Comparison of ENCODE assay signal across 18 cellular contexts in the genomic region with DNA sequence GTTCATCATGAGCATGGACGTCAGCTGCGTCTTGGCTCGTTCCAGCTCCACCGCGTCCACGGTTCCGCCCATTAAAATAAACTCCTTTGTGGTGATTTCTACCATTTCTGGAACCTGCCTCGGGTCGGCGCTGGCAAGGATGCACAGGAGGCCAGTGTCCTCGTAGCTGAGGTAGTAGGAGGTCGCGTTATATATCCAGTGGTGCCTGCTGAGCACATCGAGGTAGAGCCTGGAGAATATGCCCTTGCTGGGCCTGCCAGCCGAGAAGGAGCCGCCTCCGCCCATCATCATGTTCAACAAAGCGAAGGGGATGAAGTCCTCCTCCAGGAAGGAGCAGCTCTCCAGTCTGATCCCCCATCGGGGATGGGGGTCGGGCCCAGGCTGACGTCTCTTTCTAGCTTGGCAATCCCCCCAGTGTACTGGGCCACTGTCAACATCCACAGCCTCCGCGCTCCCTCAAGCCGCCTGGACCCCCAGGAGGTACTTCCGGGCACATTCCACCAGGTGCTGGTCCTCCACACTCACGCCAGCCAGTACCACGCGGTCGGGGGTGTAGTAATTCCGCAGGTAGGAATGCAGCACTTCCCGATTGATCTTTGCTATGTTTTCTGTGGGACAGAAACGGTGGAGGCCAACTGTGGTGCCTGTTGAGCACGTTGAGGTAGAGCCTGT.
A peak's percentile ranks its signal among the peaks of the same experiment; 100 is the strongest.
DNase-seq lines count a peak whose midpoint lies in the region; ATAC-seq and TF ChIP-seq lines count a peak whose summit lies in the region.
"Had no signal": no experiment of that assay in that cellular context is flagged by ENCODE, and none has a peak within 500 bp of the region (broad histone marks: within the 10 kb centered on the region; RNA-seq: fewer than 3 reads in every experiment).

No MANE protein-coding gene starts in this region.

- ATAC-seq in WTC11: peak; percentile 32; the same call in 1 of the 2 replicates
- ATAC-seq in upper lobe of left lung (ENCODE audit: low FRiP score in 2 of 2): peak; percentile 17 to 19
- ATAC-seq in GM21528 (IDR thresholded peaks at IDR 0.05; ENCODE audit: low FRiP score, unreplicated experiment): no peak
- ATAC-seq: A549; CD8-positive, alpha-beta T cell; HCT116 had no signal

- no peak overlapping the region for H2AFZ ChIP-seq in osteoblast (ENCODE audit: low read length)

- no peak overlapping the region for H3K4me2 ChIP-seq in osteoblast (ENCODE audit: insufficient read depth, low read length)
- H3K4me2 ChIP-seq: A549 had no signal

- H3K27me3 Mint-ChIP-seq in WTC11 (ENCODE audit: low read depth): peaks cover 37% of the 10 kb centered on the region
- peaks cover 13% of the 10 kb centered on the region for H3K27me3 Mint-ChIP-seq in endodermal cell (ENCODE audit: insufficient read depth)
- H3K27me3 Mint-ChIP-seq in CD4-positive, alpha-beta memory T cell: no peaks in the 10 kb centered on the region

- H3K9ac ChIP-seq in endodermal cell (ENCODE audit: extremely low read depth, low read length, poor library complexity, severe bottlenecking): no peak overlapping the region

- no peaks in the 10 kb centered on the region for H3K4me1 Mint-ChIP-seq in WTC11
- H3K4me1 Mint-ChIP-seq in endodermal cell: no peaks in the 10 kb centered on the region
- no peaks in the 10 kb centered on the region for H3K4me1 Mint-ChIP-seq in CD4-positive, alpha-beta memory T cell

- no peak for TF ChIP-seq CTCF in WTC11 (IDR thresholded peaks at IDR 0.05)
- TF ChIP-seq CTCF in endodermal cell (conservative IDR thresholded peaks at IDR 0.05): no peak
- no peak for TF ChIP-seq CTCF in osteoblast (IDR thresholded peaks at IDR 0.05; ENCODE audit: extremely low read depth, low read depth, low read length)
- TF ChIP-seq CTCF in upper lobe of left lung (IDR thresholded peaks at IDR 0.05): no peak
- TF ChIP-seq CTCF in ascending aorta (IDR thresholded peaks at IDR 0.05): no peak

- WGBS in endodermal cell (ENCODE audit: insufficient coverage in 1 of 2, insufficient read length in 1 of 2), 2 experiments: 95 to 96% methylated on average over 16 to 33 of the region's 33 CpGs
- WGBS in upper lobe of left lung, 2 donors: 91 to 96% methylated on average over 26 to 33 of the region's 33 CpGs

- H3K27me3 ChIP-seq in endodermal cell (ENCODE audit: control insufficient read depth, insufficient read depth, low read length, poor library complexity, severe bottlenecking) (no peaks in the 10 kb centered on the region), osteoblast (ENCODE audit: insufficient read depth, low read length) (no peaks in the 10 kb centered on the region), upper lobe of left lung (no peaks in the 10 kb centered on the region), ascending aorta (no peaks in the 10 kb centered on the region)
- no peaks in the 10 kb centered on the region for H3K27me3 ChIP-seq in CD4-positive, alpha-beta memory T cell (ENCODE audit: insufficient read depth, low read length)
- H3K27me3 ChIP-seq: BE2C had no signal

- no peaks in the 10 kb centered on the region for H3K79me2 ChIP-seq in osteoblast (ENCODE audit: insufficient read depth, low read length)

- no peaks in the 10 kb centered on the region for H3K4me1 ChIP-seq in endodermal cell (ENCODE audit: control insufficient read depth, insufficient read depth, low read length)
- no peaks in the 10 kb centered on the region for H3K4me1 ChIP-seq in osteoblast (ENCODE audit: insufficient read depth, low read length)
- no peaks in the 10 kb centered on the region for H3K4me1 ChIP-seq in upper lobe of left lung
- no peaks in the 10 kb centered on the region for H3K4me1 ChIP-seq in CD4-positive, alpha-beta memory T cell (ENCODE audit: insufficient read depth, low read length)
- H3K4me1 ChIP-seq in ascending aorta: no peaks in the 10 kb centered on the region
- H3K4me1 ChIP-seq: A549, BE2C had no signal

- H3K9me3 Mint-ChIP-seq in WTC11 (peaks cover 8% of the 10 kb centered on the region), endodermal cell (peaks cover 5% of the 10 kb centered on the region)
- peaks cover 0 to 17% (median 7%) of the 10 kb centered on the region in 8 donors for H3K9me3 Mint-ChIP-seq in CD4-positive, alpha-beta memory T cell

- H4K20me1 ChIP-seq in osteoblast (ENCODE audit: insufficient read depth, low read length): no peaks in the 10 kb centered on the region

- POLR2A ChIA-PET in WTC11 (lab: Charles Lee): no interaction called here
- POLR2A ChIA-PET in CD4-positive, alpha-beta memory T cell (lab: Charles Lee; ENCODE audit: partially characterized antibody): no interaction called here

- H3K36me3 ChIP-seq in endodermal cell (ENCODE audit: control insufficient read depth, insufficient read depth, low read length): no peaks in the 10 kb centered on the region
- no peaks in the 10 kb centered on the region for H3K36me3 ChIP-seq in osteoblast (ENCODE audit: insufficient read depth, low read length)
- no peaks in the 10 kb centered on the region for H3K36me3 ChIP-seq in upper lobe of left lung
- no peaks in the 10 kb centered on the region for H3K36me3 ChIP-seq in CD4-positive, alpha-beta memory T cell (ENCODE audit: insufficient read depth, low read length)
- H3K36me3 ChIP-seq in ascending aorta: no peaks in the 10 kb centered on the region
- H3K36me3 ChIP-seq: BE2C had no signal

- H3K4me3 ChIP-seq in endodermal cell (ENCODE audit: low read length) (no peak overlapping the region), osteoblast (ENCODE audit: insufficient read depth, low read length) (no peak overlapping the region), upper lobe of left lung (no peak overlapping the region), ascending aorta (no peak overlapping the region)
- no peak overlapping the region for H3K4me3 ChIP-seq in CD4-positive, alpha-beta memory T cell (ENCODE audit: low read length in 2 of 2)
- H3K4me3 ChIP-seq: A549 had no signal

- no peaks in the 10 kb centered on the region for H3K9me3 ChIP-seq in endodermal cell (ENCODE audit: control insufficient read depth, low read length)
- H3K9me3 ChIP-seq in osteoblast (ENCODE audit: low read depth, low read length): no peaks in the 10 kb centered on the region
- H3K9me3 ChIP-seq in upper lobe of left lung: peaks cover 0 to 8% (median 0%) of the 10 kb centered on the region in 4 donors
- H3K9me3 ChIP-seq in CD4-positive, alpha-beta memory T cell (ENCODE audit: control insufficient read depth in 1 of 2, low read length in 2 of 2): no peaks in the 10 kb centered on the region
- no peaks in the 10 kb centered on the region for H3K9me3 ChIP-seq in ascending aorta
- H3K9me3 ChIP-seq: A549, BE2C had no signal

- H3K27ac Mint-ChIP-seq in WTC11 (no peak overlapping the region), endodermal cell (no peak overlapping the region)
- no peak overlapping the region for H3K27ac Mint-ChIP-seq in CD4-positive, alpha-beta memory T cell
- H3K27ac Mint-ChIP-seq: CD8-positive, alpha-beta T cell had no signal

- CTCF ChIA-PET in WTC11 (lab: Charles Lee): no interaction called here
- CTCF ChIA-PET in CD4-positive, alpha-beta memory T cell (lab: Charles Lee; ENCODE audit: partially characterized antibody): no interaction called here

- no peak for TF ChIP-seq EP300 in upper lobe of left lung (IDR thresholded peaks at IDR 0.05)

- intact Hi-C loops in CD4-positive, alpha-beta memory T cell (cut with micrococcal nuclease): no loop called here
- intact Hi-C loops in ascending aorta (cut with DNase I): no loop called here

- H3K4me3 Mint-ChIP-seq in WTC11: no peak overlapping the region
- no peak overlapping the region for H3K4me3 Mint-ChIP-seq in endodermal cell
- H3K4me3 Mint-ChIP-seq in CD4-positive, alpha-beta memory T cell: no peak overlapping the region
- H3K4me3 Mint-ChIP-seq: CD8-positive, alpha-beta T cell had no signal

- H3K27ac ChIP-seq in endodermal cell (ENCODE audit: low read depth, low read length) (no peak overlapping the region), osteoblast (ENCODE audit: low read depth, low read length) (no peak overlapping the region), upper lobe of left lung (no peak overlapping the region), ascending aorta (no peak overlapping the region)
- no peak overlapping the region for H3K27ac ChIP-seq in CD4-positive, alpha-beta memory T cell (ENCODE audit: low read depth, low read length)
- H3K27ac ChIP-seq: A549, C4-2B had no signal

- no peak for TF ChIP-seq POLR2A in upper lobe of left lung (IDR thresholded peaks at IDR 0.05)

- DNase-seq in WTC11 (ENCODE audit: low spot score) (no peak), endodermal cell (peak; percentile 45), osteoblast (ENCODE audit: insufficient read length, low spot score, missing footprints) (peak; percentile 23), upper lobe of left lung (peak in 1 of 2 donors; percentile 26), ascending aorta (ENCODE audit: low spot score in 2 of 2) (no peak)
- no peak for DNase-seq in CD4-positive, alpha-beta memory T cell
- no peak for DNase-seq in stimulated activated CD4-positive, alpha-beta T cell treated with anti-CD3 and anti-CD28 coated beads, Interleukin-2, amount 100 ng/mL, for 48 hours
- DNase-seq: BE2C; CD8-positive, alpha-beta T cell; COR-L47; DMS153; DMS79 treated with DMSO at 0.1 percent for 48 hours; EL; GDM1 had no signal

- H3K36me3 Mint-ChIP-seq in WTC11: no peaks in the 10 kb centered on the region
- no peaks in the 10 kb centered on the region for H3K36me3 Mint-ChIP-seq in endodermal cell (ENCODE audit: low read depth)
- H3K36me3 Mint-ChIP-seq in CD4-positive, alpha-beta memory T cell: no peaks in the 10 kb centered on the region
- H3K36me3 Mint-ChIP-seq: CD8-positive, alpha-beta T cell had no signal

TF ChIP-seq in WTC11, 78 proteins besides CTCF, POLR2A, EP300 and RAD21 (continues in another document):
- no peak for TF ChIP-seq NFE2L1 (CRISPR knock-in tag; IDR thresholded peaks at IDR 0.05)
- TF ChIP-seq ZSCAN18 (CRISPR knock-in tag; IDR thresholded peaks at IDR 0.05): no peak
- TF ChIP-seq EMX1 (CRISPR knock-in tag; IDR thresholded peaks at IDR 0.05): no peak

Comparison
In these comparisons a context has a peak if more than half of its experiments do, and no peak if none do; other contexts are left out.
1. DNase-seq: peak in endodermal cell (single experiment) and osteoblast (single experiment); none in WTC11 (single experiment), CD4-positive, alpha-beta memory T cell (0 of 5), stimulated activated CD4-positive, alpha-beta T cell treated with anti-CD3 and anti-CD28 coated beads, Interleukin-2, amount 100 ng/mL, for 48 hours (0 of 2) and ascending aorta (0 of 2).